8 cellular contexts compared by ENCODE assay signal in genomic region chr2:74715071-74715791, GRCh38.
DNase-seq lines count a peak whose midpoint lies in the region; ATAC-seq and TF ChIP-seq lines count a peak whose summit lies in the region.

No MANE protein-coding gene starts in this region.

- H3K4me2 ChIP-seq in GM23338 = peak overlapping the region; percentile 98

- peak overlapping the region; percentile 61 for H3K4me3 ChIP-seq in GM23338
- peak overlapping the region; percentile 60 for H3K4me3 ChIP-seq in neuron (ENCODE audit: low read length)
- H3K4me3 ChIP-seq in stomach smooth muscle (ENCODE audit: low read length in 2 of 2) = peak overlapping the region; percentile 68 to 80

- CTCF ChIA-PET in RWPE1 (lab: Yijun Ruan, JAX) = interaction anchor here (0.6 to 3.2 kb wide), 13 partner anchors 16 to 361 kb away, joined by 3 to 20 read pairs (median 3); no protein-coding TSS in a partner anchor

- no peaks in the 10 kb centered on the region for H3K36me3 Mint-ChIP-seq in GM23338 (ENCODE audit: low read depth)

- H3K4me3 Mint-ChIP-seq in GM23338 = peak overlapping the region; percentile 82

- H3K9me3 Mint-ChIP-seq in GM23338 = no peaks in the 10 kb centered on the region

- H3K9me3 ChIP-seq in neuron (ENCODE audit: low read length) = no peaks in the 10 kb centered on the region
- H3K9me3 ChIP-seq in stomach smooth muscle (ENCODE audit: control insufficient read depth in 2 of 2, low read length in 2 of 2) = no peaks in the 10 kb centered on the region

- H3K27me3 Mint-ChIP-seq in GM23338 (ENCODE audit: insufficient read depth, low read depth, poor library complexity) = peaks cover 15% of the 10 kb centered on the region

- H3K27ac Mint-ChIP-seq in GM23338 = no peak overlapping the region

- H3K79me2 ChIP-seq in GM23338 (replicated peaks; ENCODE audit: insufficient read depth) = no peaks in the 10 kb centered on the region

- DNase-seq in Daoy (ENCODE audit: low read depth) (peak; percentile 81), GM23338 (ENCODE audit: low spot score) (peak; percentile 92), Kasumi-1 (lab: John Stamatoyannopoulos, UW) (peak; percentile 86), RWPE1 (ENCODE audit: low spot score) (peak; percentile 86), foreskin keratinocyte (peak in 1 of 2 donors; percentile 64)
- DNase-seq in activated effector memory CD4-positive, alpha-beta T cell treated with anti-CD3 and anti-CD28 coated beads, Interleukin-2, amount 50 U/mL, for 16 hours = peak; percentile 93

- peak; percentile 92 to 98 for TF ChIP-seq CTCF in GM23338 (conservative IDR thresholded peaks at IDR 0.05; ENCODE audit: low read depth in 2 of 2)
- peak; percentile 87 for TF ChIP-seq CTCF in RWPE1 (conservative IDR thresholded peaks at IDR 0.05; ENCODE audit: low read depth)
- TF ChIP-seq CTCF in foreskin keratinocyte (conservative IDR thresholded peaks at IDR 0.05) = peak; percentile 95

- no peaks in the 10 kb centered on the region for H3F3A ChIP-seq in GM23338 (replicated peaks; ENCODE audit: low read depth)

- H3K9ac ChIP-seq in stomach smooth muscle (ENCODE audit: low read length in 2 of 2) = peak overlapping the region; percentile 34 to 64

- no peaks in the 10 kb centered on the region; the same call in 2 of the 3 replicates for H3K4me1 Mint-ChIP-seq in GM23338

- H3K36me3 ChIP-seq in GM23338 (ENCODE audit: insufficient read depth) (no peaks in the 10 kb centered on the region), neuron (ENCODE audit: insufficient read depth, low read length) (no peaks in the 10 kb centered on the region), stomach smooth muscle (ENCODE audit: control insufficient read depth in 2 of 2, insufficient read depth in 2 of 2, low read length in 2 of 2) (no peaks in the 10 kb centered on the region)

- no peaks in the 10 kb centered on the region for H4K20me1 ChIP-seq in GM23338 (replicated peaks; ENCODE audit: insufficient read depth)

- H3K4me1 ChIP-seq in GM23338 (ENCODE audit: insufficient read depth) (peaks cover 4% of the 10 kb centered on the region), foreskin keratinocyte (peaks cover 4% of the 10 kb centered on the region), neuron (ENCODE audit: insufficient read depth, low read length) (no peaks in the 10 kb centered on the region), stomach smooth muscle (ENCODE audit: control insufficient read depth, insufficient read depth, low read length) (peaks cover 9% of the 10 kb centered on the region)

- no peaks in the 10 kb centered on the region for H3K9me2 ChIP-seq in GM23338 (ENCODE audit: insufficient read depth)

- ATAC-seq in GM23338 (peak; percentile 95), foreskin keratinocyte (peak; percentile 87)

- POLR2A ChIA-PET in RWPE1 (lab: Yijun Ruan, JAX; ENCODE audit: low non-redundant PET) = interaction anchor here (0.6 kb wide), 1 partner anchor 160 kb away, joined by 3 read pairs; no protein-coding TSS in a partner anchor

- H3K27me3 ChIP-seq in GM23338 (ENCODE audit: insufficient read depth) = peaks cover 28% of the 10 kb centered on the region
- no peaks in the 10 kb centered on the region for H3K27me3 ChIP-seq in foreskin keratinocyte
- H3K27me3 ChIP-seq in neuron (ENCODE audit: insufficient read depth, low read length) = peaks cover 3% of the 10 kb centered on the region
- H3K27me3 ChIP-seq in stomach smooth muscle (ENCODE audit: control insufficient read depth in 1 of 2, insufficient read depth in 2 of 2, low read length in 2 of 2) = peaks cover 9% of the 10 kb centered on the region in 2 donors

- peak overlapping the region; percentile 100 for H2AFZ ChIP-seq in GM23338
- H2AFZ ChIP-seq in neuron (ENCODE audit: low read depth, low read length) = peak overlapping the region; percentile 83

- H3K27ac ChIP-seq in GM23338 (ENCODE audit: low read depth) (no peak overlapping the region), RWPE1 (peak overlapping the region; percentile 81), foreskin keratinocyte (no peak overlapping the region), stomach smooth muscle (ENCODE audit: low read length) (no peak overlapping the region)

TF ChIP-seq in GM23338, 12 proteins besides CTCF, POLR2A, EP300 and RAD21:
- TF ChIP-seq EZH2phosphoT487 (IDR thresholded peaks at IDR 0.05; ENCODE audit: unreplicated experiment) = no peak
- no peak for TF ChIP-seq ETS1 (IDR thresholded peaks at IDR 0.05)
- no peak for TF ChIP-seq POLR2AphosphoS5 (IDR thresholded peaks at IDR 0.05; ENCODE audit: low read depth)
- no peak for TF ChIP-seq NANOG (IDR thresholded peaks at IDR 0.05; ENCODE audit: borderline replicate concordance)
- peak; percentile 19 for TF ChIP-seq EZH2 (IDR thresholded peaks at IDR 0.05; ENCODE audit: low read depth, unreplicated experiment)
TF ChIP-seq in GM23338: peak in this region for 1.
